In the genomic region with DNA sequence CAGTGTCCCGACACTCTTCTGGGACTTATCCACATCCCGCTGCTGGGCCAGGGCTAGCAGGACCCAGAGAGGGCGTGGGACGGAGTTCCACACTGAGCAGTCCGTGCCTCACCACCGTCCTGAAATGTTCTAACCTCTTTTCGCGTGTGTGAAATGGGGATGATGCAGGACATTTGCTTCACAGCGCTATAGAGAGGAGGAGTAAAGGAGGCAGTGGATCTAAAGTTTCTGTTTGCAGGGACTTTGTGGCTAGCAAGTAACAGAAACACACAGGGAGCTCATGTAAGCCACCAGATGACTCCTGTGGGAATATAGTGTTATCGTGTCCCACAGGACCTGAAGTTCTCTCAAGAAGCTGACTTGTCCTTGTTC, we compare ENCODE assay signal across 8 cellular contexts. TPM values are rescaled to one million over a fixed set of nuclear protein-coding genes. Genes with fewer than 3 reads are reported as not detected.
DNase-seq lines count a peak whose midpoint lies in the region; ATAC-seq and TF ChIP-seq lines count a peak whose summit lies in the region.

No MANE protein-coding gene starts in this region.

- TF ChIP-seq CTCF in WI38 (IDR thresholded peaks at IDR 0.05; ENCODE audit: low read depth, low read length) (no peak), progenitor cell of endocrine pancreas (IDR thresholded peaks at IDR 0.05; ENCODE audit: unreplicated experiment) (no peak)

- H3K9me3 Mint-ChIP-seq in activated CD4-positive, alpha-beta T cell treated with anti-CD3 and anti-CD28 coated beads, Interleukin-2, amount 10 ng/mL, durations not matched to agents 7 days and 5 days: no peaks in the 10 kb centered on the region
- H3K9me3 Mint-ChIP-seq in progenitor cell of endocrine pancreas (ENCODE audit: low read depth): no peaks in the 10 kb centered on the region

- peak overlapping the region; percentile 86 for H3K4me3 ChIP-seq in WI38 (ENCODE audit: low read depth, low read length)

- POLR2A ChIA-PET in activated CD4-positive, alpha-beta T cell treated with anti-CD3 and anti-CD28 coated beads, Interleukin-2, amount 10 ng/mL, durations not matched to agents 7 days and 5 days (lab: Charles Lee): no interaction called here

- H3K27ac Mint-ChIP-seq in activated CD4-positive, alpha-beta T cell treated with anti-CD3 and anti-CD28 coated beads, Interleukin-2, amount 10 ng/mL, durations not matched to agents 7 days and 5 days: peak overlapping the region; percentile 94
- peak overlapping the region; percentile 91 for H3K27ac Mint-ChIP-seq in progenitor cell of endocrine pancreas

- H3K27me3 Mint-ChIP-seq in activated CD4-positive, alpha-beta T cell treated with anti-CD3 and anti-CD28 coated beads, Interleukin-2, amount 10 ng/mL, durations not matched to agents 7 days and 5 days: no peaks in the 10 kb centered on the region
- H3K27me3 Mint-ChIP-seq in progenitor cell of endocrine pancreas: no peaks in the 10 kb centered on the region

- ATAC-seq in GM18867 (IDR thresholded peaks at IDR 0.05; ENCODE audit: unreplicated experiment): no peak

- CTCF ChIA-PET in activated CD4-positive, alpha-beta T cell treated with anti-CD3 and anti-CD28 coated beads, Interleukin-2, amount 10 ng/mL, durations not matched to agents 7 days and 5 days (lab: Charles Lee): interaction anchor here (1.3 to 3.3 kb wide), 2 partner anchors 9 to 38 kb away, joined by 3 to 11 read pairs; no protein-coding TSS in a partner anchor

- peaks cover 26% of the 10 kb centered on the region for H3K4me1 Mint-ChIP-seq in activated CD4-positive, alpha-beta T cell treated with anti-CD3 and anti-CD28 coated beads, Interleukin-2, amount 10 ng/mL, durations not matched to agents 7 days and 5 days
- H3K4me1 Mint-ChIP-seq in progenitor cell of endocrine pancreas (ENCODE audit: low read depth): peaks cover 16% of the 10 kb centered on the region

- peaks cover 15% of the 10 kb centered on the region for H3K36me3 Mint-ChIP-seq in activated CD4-positive, alpha-beta T cell treated with anti-CD3 and anti-CD28 coated beads, Interleukin-2, amount 10 ng/mL, durations not matched to agents 7 days and 5 days (ENCODE audit: low read depth)
- peaks cover 6% of the 10 kb centered on the region for H3K36me3 Mint-ChIP-seq in progenitor cell of endocrine pancreas (ENCODE audit: insufficient read depth)

- peak overlapping the region; percentile 100 for H3K4me3 Mint-ChIP-seq in activated CD4-positive, alpha-beta T cell treated with anti-CD3 and anti-CD28 coated beads, Interleukin-2, amount 10 ng/mL, durations not matched to agents 7 days and 5 days
- H3K4me3 Mint-ChIP-seq in progenitor cell of endocrine pancreas (ENCODE audit: low read depth): peak overlapping the region; percentile 99

- no peak for DNase-seq in activated CD4-positive, alpha-beta T cell treated with anti-CD3 and anti-CD28 coated beads, Interleukin-2, amount 10 ng/mL, durations not matched to agents 7 days and 5 days
- no peak for DNase-seq in activated CD4-positive, alpha-beta T cell treated with anti-CD3 and anti-CD28 coated beads, Interleukin-2, amount 50 U/mL, for 4 hours
- DNase-seq in glomerular visceral epithelial cell (ENCODE audit: extremely low spot score) (peak; percentile 13), progenitor cell of endocrine pancreas (ENCODE audit: low spot score, unreplicated experiment) (no peak), midbrain (lab: John Stamatoyannopoulos, UW) (no peak)
- no peak for DNase-seq in stimulated activated CD4-positive, alpha-beta T cell treated with anti-CD3 and anti-CD28 coated beads, Interleukin-4, amount 100 ng/mL, for 1 hour

RNA-seq across cellular contexts. Expression of gene ITPA, which starts 0.6 kb away (rescaled TPM):
- total RNA-seq in activated CD4-positive, alpha-beta T cell treated with anti-CD3 and anti-CD28 coated beads, Interleukin-2, amount 10 ng/mL, durations not matched to agents 7 days and 5 days: 10 to 100 TPM; 52.1 to 72.7 TPM
- 62.3 and 67.8 TPM in 2 replicates for total RNA-seq in progenitor cell of endocrine pancreas

RNA-seq across cellular contexts. Expression of gene DDRGK1, which starts 5.5 kb away (rescaled TPM):
- total RNA-seq in activated CD4-positive, alpha-beta T cell treated with anti-CD3 and anti-CD28 coated beads, Interleukin-2, amount 10 ng/mL, durations not matched to agents 7 days and 5 days: 10 to 100 TPM; 46.5 to 58.9 TPM
- 73.0 and 78.0 TPM in 2 replicates for total RNA-seq in progenitor cell of endocrine pancreas

RNA-seq across cellular contexts. Expression of gene SLC4A11, which starts 29.1 kb away (rescaled TPM):
- under 1 TPM; 0.50 to 0.77 TPM for total RNA-seq in activated CD4-positive, alpha-beta T cell treated with anti-CD3 and anti-CD28 coated beads, Interleukin-2, amount 10 ng/mL, durations not matched to agents 7 days and 5 days
- total RNA-seq in progenitor cell of endocrine pancreas: 1.9 and 2.0 TPM in 2 replicates

RNA-seq across cellular contexts. Expression of gene LZTS3, which starts 36.6 kb away (rescaled TPM):
- under 1 TPM; 0.62 to 0.65 TPM for total RNA-seq in activated CD4-positive, alpha-beta T cell treated with anti-CD3 and anti-CD28 coated beads, Interleukin-2, amount 10 ng/mL, durations not matched to agents 7 days and 5 days
- total RNA-seq in progenitor cell of endocrine pancreas: 47.8 and 48.7 TPM in 2 replicates

RNA-seq across cellular contexts. Expression of gene FASTKD5, which starts 50.3 kb away (rescaled TPM):
- 10 to 100 TPM; 22.2 to 24.4 TPM for total RNA-seq in activated CD4-positive, alpha-beta T cell treated with anti-CD3 and anti-CD28 coated beads, Interleukin-2, amount 10 ng/mL, durations not matched to agents 7 days and 5 days
- total RNA-seq in progenitor cell of endocrine pancreas: 14.2 and 16.1 TPM in 2 replicates
